Comparison of ENCODE assay signal across 8 cellular contexts in genomic region chr2:133561045-133561852, GRCh38. TPM values are rescaled to one million over a fixed set of nuclear protein-coding genes. Genes with fewer than 3 reads are reported as not detected.
A peak's percentile ranks its signal among the peaks of the same experiment; 100 is the strongest.
DNase-seq lines count a peak whose midpoint lies in the region; ATAC-seq, FAIRE-seq and TF ChIP-seq lines count a peak whose summit lies in the region.

No MANE protein-coding gene starts in this region.

- DNase-seq in NOMO-1 treated with DMSO at 0.1 percent for 48 hours (lab: John Stamatoyannopoulos, UW; ENCODE audit: unreplicated experiment) (peak; percentile 2), NOMO-1 treated with dmso at 0.1 percent for 144 hours (lab: John Stamatoyannopoulos, UW; ENCODE audit: unreplicated experiment) (no peak), RCC 7860 (ENCODE audit: low spot score) (peak; percentile 54), fibroblast of gingiva (ENCODE audit: low read depth) (peak; percentile 49), psoas muscle (no peak)
- no peak for DNase-seq in activated CD4-positive, alpha-beta T cell treated with anti-CD3 and anti-CD28 coated beads, Interleukin-2, amount 50 U/mL, for 1 hour

- peak; percentile 53 for ATAC-seq in HG03469 (IDR thresholded peaks at IDR 0.05; ENCODE audit: unreplicated experiment)
- ATAC-seq in psoas muscle: peak in 1 of 4 donors; percentile 45
- no peak for ATAC-seq in GM21576 (IDR thresholded peaks at IDR 0.05; ENCODE audit: unreplicated experiment)

- H3K4me3 ChIP-seq in psoas muscle: no peak overlapping the region

- WGBS in psoas muscle, 3 donors: 47 to 53% (median 49%) methylated on average over 3 of the region's 3 CpGs

- no peaks in the 10 kb centered on the region for H3K27me3 ChIP-seq in psoas muscle (ENCODE audit: insufficient read depth in 3 of 3, low read length in 2 of 3)

- no peaks in the 10 kb centered on the region for H3K4me1 ChIP-seq in psoas muscle

- H3K27ac ChIP-seq in psoas muscle: no peak overlapping the region

- TF ChIP-seq CTCF in psoas muscle (IDR thresholded peaks at IDR 0.05): peak; percentile 51

- peak; percentile 83 for FAIRE-seq in RCC 7860 (lab: Jason Lieb, UNC)

- no peaks in the 10 kb centered on the region for H3K9me3 ChIP-seq in psoas muscle

- no peaks in the 10 kb centered on the region for H3K36me3 ChIP-seq in psoas muscle (ENCODE audit: insufficient read depth in 1 of 2, low read depth in 1 of 2)

- intact Hi-C loops in psoas muscle (cut with DNase I): loop anchor here in 1 of 2 donors (10.0 kb wide), 1 partner anchor 916 kb away; no protein-coding TSS in a partner anchor

RNA-seq across cellular contexts. Expression of gene NCKAP5, which starts 7.0 kb away (rescaled TPM):
- total RNA-seq in psoas muscle: 1 to 10 TPM in 1 of 4 donors, under 1 TPM in 3; 0.15 to 1.2 (median 0.55) TPM
- polyA plus RNA-seq in psoas muscle: under 1 TPM; 0.03 to 0.22 (median 0.05) TPM

Comparison
In these comparisons a context has a peak if more than half of its experiments do, and no peak if none do; other contexts are left out.
1. DNase-seq: peak in NOMO-1 treated with DMSO at 0.1 percent for 48 hours (single experiment), RCC 7860 (single experiment) and fibroblast of gingiva (single experiment); none in NOMO-1 treated with dmso at 0.1 percent for 144 hours (single experiment), psoas muscle (0 of 2) and activated CD4-positive, alpha-beta T cell treated with anti-CD3 and anti-CD28 coated beads, Interleukin-2, amount 50 U/mL, for 1 hour (single experiment).